Comparison of ENCODE assay signal across 8 cellular contexts in genomic region chr9:136438909-136439549, GRCh38. TPM values are rescaled to one million over a fixed set of nuclear protein-coding genes. Genes with fewer than 3 reads are reported as not detected.
DNase-seq lines count a peak whose midpoint lies in the region; FAIRE-seq and TF ChIP-seq lines count a peak whose summit lies in the region.

No MANE protein-coding gene starts in this region.

- H2AFZ ChIP-seq in osteoblast (ENCODE audit: low read length), result no peak overlapping the region

- no peaks in the 10 kb centered on the region for H3K27me3 Mint-ChIP-seq in activated T-cell treated with anti-CD3 and anti-CD28 coated beads, Interleukin-2, amount 50 U/mL, for 24 hours
- no peaks in the 10 kb centered on the region for H3K27me3 Mint-ChIP-seq in type B pancreatic cell

- H3K9me3 ChIP-seq in osteoblast (ENCODE audit: low read depth, low read length), result no peaks in the 10 kb centered on the region

- peaks cover 73% of the 10 kb centered on the region for H4K20me1 ChIP-seq in osteoblast (ENCODE audit: insufficient read depth, low read length)

- H3K9me3 Mint-ChIP-seq in activated T-cell treated with anti-CD3 and anti-CD28 coated beads, Interleukin-2, amount 50 U/mL, for 24 hours, result no peaks in the 10 kb centered on the region
- no peaks in the 10 kb centered on the region for H3K9me3 Mint-ChIP-seq in type B pancreatic cell

- peak; percentile 78 for FAIRE-seq in GM12892 (lab: Jason Lieb, UNC)

- peaks cover 69% of the 10 kb centered on the region for H3K36me3 Mint-ChIP-seq in activated T-cell treated with anti-CD3 and anti-CD28 coated beads, Interleukin-2, amount 50 U/mL, for 24 hours (ENCODE audit: low read depth)
- peaks cover 5% of the 10 kb centered on the region for H3K36me3 Mint-ChIP-seq in type B pancreatic cell

- H3K27ac ChIP-seq in osteoblast (ENCODE audit: low read depth, low read length), result peak overlapping the region; percentile 41

- TF ChIP-seq CTCF in fibroblast of mammary gland (conservative IDR thresholded peaks at IDR 0.05; ENCODE audit: control insufficient read depth, insufficient read depth, low read depth, low read length) (no peak), osteoblast (IDR thresholded peaks at IDR 0.05; ENCODE audit: extremely low read depth, low read depth, low read length) (no peak), type B pancreatic cell (conservative IDR thresholded peaks at IDR 0.05) (no peak)

- H3K4me3 Mint-ChIP-seq in activated T-cell treated with anti-CD3 and anti-CD28 coated beads, Interleukin-2, amount 50 U/mL, for 24 hours, result peak overlapping the region; percentile 87
- peak overlapping the region; percentile 91 for H3K4me3 Mint-ChIP-seq in type B pancreatic cell

- H3K4me1 Mint-ChIP-seq in activated T-cell treated with anti-CD3 and anti-CD28 coated beads, Interleukin-2, amount 50 U/mL, for 24 hours (ENCODE audit: low read depth), result peaks cover 33% of the 10 kb centered on the region
- peaks cover 24% of the 10 kb centered on the region for H3K4me1 Mint-ChIP-seq in type B pancreatic cell (ENCODE audit: unreplicated experiment)

- H3K27me3 ChIP-seq in osteoblast (ENCODE audit: insufficient read depth, low read length), result no peaks in the 10 kb centered on the region

- peak overlapping the region; percentile 81 for H3K4me2 ChIP-seq in osteoblast (ENCODE audit: insufficient read depth, low read length)

- no peak for TF ChIP-seq POLR2A in GM12892 (IDR thresholded peaks at IDR 0.05; ENCODE audit: low read depth, low read length)

- peak; percentile 77 for DNase-seq in GM12892 (ENCODE audit: insufficient read length)
- DNase-seq in HCEC 1CT, result peak; percentile 13
- peak; percentile 33 for DNase-seq in NCI-H2171 (lab: John Stamatoyannopoulos, UW)
- DNase-seq in activated T-cell treated with anti-CD3 and anti-CD28 coated beads, Interleukin-2, amount 50 U/mL, for 24 hours, result peak; percentile 78
- no peak for DNase-seq in fibroblast of mammary gland (ENCODE audit: low read depth)
- DNase-seq in osteoblast (ENCODE audit: insufficient read length, low spot score, missing footprints), result peak; percentile 96
- DNase-seq in type B pancreatic cell (ENCODE audit: extremely low spot score, unreplicated experiment), result no peak
- no peak for DNase-seq in SIG-M5 (lab: John Stamatoyannopoulos, UW)

- H3K4me3 ChIP-seq in fibroblast of mammary gland (ENCODE audit: control insufficient read depth, low read depth, low read length) (peak overlapping the region; percentile 65), osteoblast (ENCODE audit: insufficient read depth, low read length) (peak overlapping the region; percentile 84)

- peaks cover 55% of the 10 kb centered on the region for H3K79me2 ChIP-seq in osteoblast (ENCODE audit: insufficient read depth, low read length)

- no peak overlapping the region for H3K27ac Mint-ChIP-seq in activated T-cell treated with anti-CD3 and anti-CD28 coated beads, Interleukin-2, amount 50 U/mL, for 24 hours
- H3K27ac Mint-ChIP-seq in type B pancreatic cell, result no peak overlapping the region

- H3K4me1 ChIP-seq in osteoblast (ENCODE audit: insufficient read depth, low read length), result peaks cover 27% of the 10 kb centered on the region

- peaks cover 42% of the 10 kb centered on the region for H3K36me3 ChIP-seq in osteoblast (ENCODE audit: insufficient read depth, low read length)

RNA-seq across cellular contexts. Expression of gene INPP5E, which starts 0.6 kb away (rescaled TPM):
- 5.4 TPM for polyA plus RNA-seq in GM12892 (2012; ENCODE audit: missing spikeins)
- 7.4 and 8.3 TPM in 2 replicates for total RNA-seq in osteoblast
- 13.8 and 24.0 TPM in 2 replicates for total RNA-seq in type B pancreatic cell (ENCODE audit: low replicate concordance)

RNA-seq across cellular contexts. Expression of gene PMPCA, which starts 28.6 kb away (rescaled TPM):
- 67.6 TPM for polyA plus RNA-seq in GM12892 (2012; ENCODE audit: missing spikeins)
- total RNA-seq in osteoblast (36.8 and 39.1 TPM in 2 replicates), type B pancreatic cell (ENCODE audit: low replicate concordance) (68.1 and 72.1 TPM in 2 replicates)

RNA-seq across cellular contexts. Expression of gene ENTR1, which starts 28.6 kb away (rescaled TPM):
- 39.6 TPM for polyA plus RNA-seq in GM12892 (2012; ENCODE audit: missing spikeins)
- 37.4 and 40.2 TPM in 2 replicates for total RNA-seq in osteoblast
- total RNA-seq in type B pancreatic cell (ENCODE audit: low replicate concordance), result 49.4 and 77.9 TPM in 2 replicates

RNA-seq across cellular contexts. Expression of gene SNAPC4, which starts 39.1 kb away (rescaled TPM):
- 7.4 TPM for polyA plus RNA-seq in GM12892 (2012; ENCODE audit: missing spikeins)
- total RNA-seq in osteoblast (8.0 and 9.0 TPM in 2 replicates), type B pancreatic cell (ENCODE audit: low replicate concordance) (14.4 and 15.7 TPM in 2 replicates)

RNA-seq across cellular contexts. Expression of gene SEC16A, which starts 43.8 kb away (rescaled TPM):
- polyA plus RNA-seq in GM12892 (2012; ENCODE audit: missing spikeins), result 21.2 TPM
- total RNA-seq in osteoblast (36.8 and 38.4 TPM in 2 replicates), type B pancreatic cell (ENCODE audit: low replicate concordance) (74.6 and 95.0 TPM in 2 replicates)

Comparison
In these comparisons a context has a peak if more than half of its experiments do, and no peak if none do; other contexts are left out.
1. DNase-seq: peak in GM12892 (single experiment), HCEC 1CT (single experiment), NCI-H2171 (single experiment), activated T-cell treated with anti-CD3 and anti-CD28 coated beads, Interleukin-2, amount 50 U/mL, for 24 hours (single experiment) and osteoblast (single experiment); none in fibroblast of mammary gland (single experiment), type B pancreatic cell (single experiment) and SIG-M5 (single experiment).